In the genomic region with DNA sequence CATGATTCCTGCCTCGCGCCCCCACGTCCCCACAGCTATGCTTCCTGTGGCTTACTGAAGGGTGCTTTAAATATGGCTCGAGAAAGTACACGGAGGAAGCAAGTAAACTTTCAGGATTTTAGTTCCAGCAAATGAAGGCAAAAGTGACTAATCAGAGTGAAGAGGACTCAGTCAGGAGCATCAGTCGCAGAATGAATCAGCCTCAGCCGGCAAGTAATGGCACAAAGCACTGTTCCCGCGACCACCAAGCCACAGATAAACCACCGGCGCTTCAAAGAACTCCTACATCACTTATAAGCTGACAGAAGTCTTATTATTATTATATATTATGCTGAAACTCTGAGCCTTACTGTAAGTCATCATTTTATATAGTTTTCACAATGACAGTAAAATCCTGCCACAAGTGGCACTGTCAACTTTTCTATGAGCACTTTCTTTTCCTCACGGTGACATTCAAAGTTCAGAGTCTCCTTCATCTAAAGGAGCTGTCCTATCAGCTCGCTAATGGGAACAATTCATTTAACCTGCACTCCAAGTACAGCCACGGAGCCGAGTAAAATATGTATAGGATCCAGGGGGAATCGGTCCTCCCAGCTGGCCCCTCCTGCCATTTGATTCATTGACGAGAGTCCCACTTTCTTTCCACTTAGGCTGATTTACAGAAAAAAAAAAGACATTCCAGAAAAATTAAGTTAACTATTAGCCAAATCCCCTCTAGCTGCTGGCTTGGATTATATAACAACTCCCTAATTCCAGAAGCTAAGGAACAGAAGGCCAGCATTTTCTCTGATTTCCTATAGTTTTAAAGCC, we compare ENCODE assay signal across 9 cellular contexts.
DNase-seq lines count a peak whose midpoint lies in the region; ATAC-seq and TF ChIP-seq lines count a peak whose summit lies in the region.
"Had no signal": no experiment of that assay in that cellular context is flagged by ENCODE, and none has a peak within 500 bp of the region (broad histone marks: within the 10 kb centered on the region; RNA-seq: fewer than 3 reads in every experiment).

No MANE protein-coding gene starts in this region.

- no peaks in the 10 kb centered on the region for H3K36me3 Mint-ChIP-seq in activated CD8-positive, alpha-beta memory T cell treated with anti-CD3 and anti-CD28 coated beads, Interleukin-2, amount 10 ng/mL, durations not matched to agents 7 days and 5 days
- H3K36me3 Mint-ChIP-seq in chondrocyte (ENCODE audit: low read depth) = peaks cover under 1% of the 10 kb centered on the region

- no peak overlapping the region for H3K4me2 ChIP-seq in hepatocyte

- H2AFZ ChIP-seq in hepatocyte = no peak overlapping the region

- no peaks in the 10 kb centered on the region for H4K20me1 ChIP-seq in hepatocyte (ENCODE audit: insufficient read depth, poor library complexity, severe bottlenecking)

- no peaks in the 10 kb centered on the region for H3K36me3 ChIP-seq in hepatocyte (replicated peaks; ENCODE audit: insufficient read depth, low read depth)
- H3K36me3 ChIP-seq: breast epithelium had no signal

- H3K9me2 ChIP-seq in hepatocyte (replicated peaks; ENCODE audit: insufficient read depth) = no peaks in the 10 kb centered on the region

- no peaks in the 10 kb centered on the region for H3K9me3 Mint-ChIP-seq in activated CD8-positive, alpha-beta memory T cell treated with anti-CD3 and anti-CD28 coated beads, Interleukin-2, amount 10 ng/mL, durations not matched to agents 7 days and 5 days (ENCODE audit: low read depth)
- H3K9me3 Mint-ChIP-seq in chondrocyte (ENCODE audit: low read depth) = no peaks in the 10 kb centered on the region

- DNase-seq in GM12865 (ENCODE audit: low read depth) (peak; percentile 72), chondrocyte (ENCODE audit: low spot score) (no peak), hepatocyte (ENCODE audit: low spot score) (no peak), NCI-H2107 treated with DMSO at 0.1 percent for 48 hours (lab: John Stamatoyannopoulos, UW; ENCODE audit: unreplicated experiment) (no peak), NCI-H524 (lab: John Stamatoyannopoulos, UW) (no peak)
- DNase-seq in activated CD8-positive, alpha-beta memory T cell treated with anti-CD3 and anti-CD28 coated beads, Interleukin-2, amount 10 ng/mL, durations not matched to agents 7 days and 5 days = peak; percentile 93
- DNase-seq in stimulated activated CD4-positive, alpha-beta T cell treated with anti-CD3 and anti-CD28 coated beads, Interleukin-2, amount 100 ng/mL, for 24 hours = peak; percentile 85 to 86

- WGBS in hepatocyte (ENCODE audit: low lambda C conversion rate, missing lambda C conversion rate) = 69% methylated on average over 17 of the region's 17 CpGs

- H3K4me1 ChIP-seq in hepatocyte (ENCODE audit: insufficient read depth) = no peaks in the 10 kb centered on the region
- H3K4me1 ChIP-seq: breast epithelium had no signal

- CTCF ChIA-PET in activated CD8-positive, alpha-beta memory T cell treated with anti-CD3 and anti-CD28 coated beads, Interleukin-2, amount 10 ng/mL, durations not matched to agents 7 days and 5 days (lab: Charles Lee) = interaction anchor here (0.6 to 0.8 kb wide), 2 partner anchors 12 to 221 kb away, joined by 3 read pairs; no protein-coding TSS in a partner anchor

- peak; percentile 90 for ATAC-seq in activated CD8-positive, alpha-beta memory T cell treated with anti-CD3 and anti-CD28 coated beads, Interleukin-2, amount 10 ng/mL, durations not matched to agents 7 days and 5 days
- no peak for ATAC-seq in GM21717 (IDR thresholded peaks at IDR 0.05; ENCODE audit: unreplicated experiment)

- peaks cover 41% of the 10 kb centered on the region for H3K27me3 Mint-ChIP-seq in activated CD8-positive, alpha-beta memory T cell treated with anti-CD3 and anti-CD28 coated beads, Interleukin-2, amount 10 ng/mL, durations not matched to agents 7 days and 5 days
- H3K27me3 Mint-ChIP-seq in chondrocyte (ENCODE audit: low read depth) = peaks cover 4% of the 10 kb centered on the region

- H3K4me3 ChIP-seq in GM12865 (ENCODE audit: low read depth, low read length) = no peak overlapping the region
- H3K4me3 ChIP-seq in hepatocyte = no peak overlapping the region
- H3K4me3 ChIP-seq: breast epithelium had no signal

- peak overlapping the region; percentile 53 for H3K4me3 Mint-ChIP-seq in activated CD8-positive, alpha-beta memory T cell treated with anti-CD3 and anti-CD28 coated beads, Interleukin-2, amount 10 ng/mL, durations not matched to agents 7 days and 5 days
- H3K4me3 Mint-ChIP-seq in chondrocyte (ENCODE audit: unreplicated experiment) = peak overlapping the region; percentile 1

- no peaks in the 10 kb centered on the region for H3K9me3 ChIP-seq in hepatocyte (ENCODE audit: low read depth)
- H3K9me3 ChIP-seq: breast epithelium had no signal

- H3K27me3 ChIP-seq in hepatocyte = no peaks in the 10 kb centered on the region
- H3K27me3 ChIP-seq: breast epithelium had no signal

- H3K79me2 ChIP-seq in hepatocyte = no peaks in the 10 kb centered on the region

- peaks cover 39% of the 10 kb centered on the region for H3K4me1 Mint-ChIP-seq in activated CD8-positive, alpha-beta memory T cell treated with anti-CD3 and anti-CD28 coated beads, Interleukin-2, amount 10 ng/mL, durations not matched to agents 7 days and 5 days
- H3K4me1 Mint-ChIP-seq in chondrocyte (ENCODE audit: low read depth) = peaks cover 11% of the 10 kb centered on the region

- no peak overlapping the region for H3K27ac ChIP-seq in hepatocyte
- H3K27ac ChIP-seq: breast epithelium had no signal

- H3K27ac Mint-ChIP-seq in activated CD8-positive, alpha-beta memory T cell treated with anti-CD3 and anti-CD28 coated beads, Interleukin-2, amount 10 ng/mL, durations not matched to agents 7 days and 5 days = peak overlapping the region; percentile 24
- peak overlapping the region; percentile 25 for H3K27ac Mint-ChIP-seq in chondrocyte (ENCODE audit: unreplicated experiment)

- TF ChIP-seq CTCF in GM12865 (IDR thresholded peaks at IDR 0.05; ENCODE audit: insufficient read depth, low read depth, low read length, missing control alignments) = no peak
- no peak for TF ChIP-seq CTCF in chondrocyte (IDR thresholded peaks at IDR 0.05)
- TF ChIP-seq CTCF in hepatocyte (IDR thresholded peaks at IDR 0.05; ENCODE audit: poor library complexity) = no peak

Comparison
In these comparisons a context has a peak if more than half of its experiments do, and no peak if none do; other contexts are left out.
1. DNase-seq: peak in GM12865 (single experiment), activated CD8-positive, alpha-beta memory T cell treated with anti-CD3 and anti-CD28 coated beads, Interleukin-2, amount 10 ng/mL, durations not matched to agents 7 days and 5 days (single experiment) and stimulated activated CD4-positive, alpha-beta T cell treated with anti-CD3 and anti-CD28 coated beads, Interleukin-2, amount 100 ng/mL, for 24 hours (2 of 2); none in chondrocyte (single experiment), hepatocyte (single experiment), NCI-H2107 treated with DMSO at 0.1 percent for 48 hours (single experiment) and NCI-H524 (0 of 2).